In genomic region chr12:16043480-16043879, GRCh38 we compare ENCODE assay signal across 26 cellular contexts.
"Had no signal": no experiment of that assay in that cellular context is flagged by ENCODE, and none has a peak within 500 bp of the region (broad histone marks: within the 10 kb centered on the region; RNA-seq: fewer than 3 reads in every experiment).

No MANE protein-coding gene starts in this region.

- H3K4me1 ChIP-seq: stomach, suprapubic skin, testis, thyroid gland, tibial artery, tibial nerve, upper lobe of left lung, upper lobe of right lung, uterus, vagina had no signal

- H3K27me3 ChIP-seq: stomach, suprapubic skin, testis, thyroid gland, tibial artery, tibial nerve, upper lobe of left lung, upper lobe of right lung, uterus, vagina had no signal

- H3K27ac ChIP-seq: stomach, suprapubic skin, testis, thoracic aorta, thyroid gland, tibial artery, tibial nerve, upper lobe of left lung, upper lobe of right lung, uterus, vagina had no signal

- H3K9me3 ChIP-seq: testis, thyroid gland had no signal

- ATAC-seq: stimulated activated effector memory CD8-positive, alpha-beta T cell treated with anti-CD3 and anti-CD28 coated beads, Interleukin-12 subunit alpha, Interleukin-12 subunit beta, amount 100 ng/mL, for 72 hours; stimulated activated memory B cell treated with anti-CD40 and anti-IgM and Interleukin-4, amounts not matched to agents 10 μg/mL and 1 μg/mL and 100 μg/mL, for 72 hours; stimulated activated naive B cell treated with anti-CD40 and anti-IgM and Interleukin-4, amounts not matched to agents 10 μg/mL and 1 μg/mL and 100 μg/mL, for 72 hours; stimulated activated naive CD8-positive, alpha-beta T cell treated with anti-CD3 and anti-CD28 coated beads, Interleukin-15, amount 100 ng/mL, for 72 hours; stimulated activated naive CD8-positive, alpha-beta T cell treated with anti-CD3 and anti-CD28 coated beads, Interleukin-15, Interleukin-2, amounts not matched to agents 100 U/mL and 50 U/mL, for 24 hours; upper lobe of right lung had no signal

- H3K36me3 ChIP-seq: thoracic aorta, thyroid gland, uterus had no signal

- DNase-seq: stimulated activated CD4-positive, alpha-beta T cell treated with anti-CD3 and anti-CD28 coated beads, Interleukin-2, amount 100 ng/mL, for 48 hours; stimulated activated CD4-positive, alpha-beta T cell treated with anti-CD3 and anti-CD28 coated beads, Interleukin-4, amount 100 ng/mL, for 1 hour; stimulated activated CD4-positive, alpha-beta T cell treated with anti-CD3 and anti-CD28 coated beads, Interleukin-4, amount 100 ng/mL, for 24 hours; stimulated activated CD4-positive, alpha-beta T cell treated with anti-CD3 and anti-CD28 coated beads, Interleukin-4, amount 100 ng/mL, for 4 hours; stimulated activated CD8-positive, alpha-beta memory T cell treated with anti-CD3 and anti-CD28 coated beads, Interleukin-4, amount 100 ng/mL, for 48 hours; stimulated activated naive B cell treated with anti-CD40 and anti-IgM and Interleukin-4, amounts not matched to agents 10 μg/mL and 1 μg/mL and 100 μg/mL, for 72 hours; stimulated activated naive CD4-positive, alpha-beta T cell; stimulated activated naive CD4-positive, alpha-beta T cell treated with Interleukin-2 at 50 U/mL for 16 hours; stimulated activated naive CD8-positive, alpha-beta T cell treated with anti-CD3 and anti-CD28 coated beads, Interleukin-15, amount 100 ng/mL, for 72 hours; stimulated activated naive CD8-positive, alpha-beta T cell treated with anti-CD3 and anti-CD28 coated beads, Interleukin-15, Interleukin-2, amounts not matched to agents 100 U/mL and 50 U/mL, for 24 hours; stomach; substantia nigra; testis; thyroid gland; tibial artery; trophoblast cell; upper lobe of left lung; upper lobe of right lung; uterus had no signal

- H3K4me3 ChIP-seq: stomach, suprapubic skin, testis, thoracic aorta, thyroid gland, tibial artery, tibial nerve, upper lobe of left lung, upper lobe of right lung, uterus, vagina had no signal

- FAIRE-seq: urothelium cell line had no signal
